In the genomic region with DNA sequence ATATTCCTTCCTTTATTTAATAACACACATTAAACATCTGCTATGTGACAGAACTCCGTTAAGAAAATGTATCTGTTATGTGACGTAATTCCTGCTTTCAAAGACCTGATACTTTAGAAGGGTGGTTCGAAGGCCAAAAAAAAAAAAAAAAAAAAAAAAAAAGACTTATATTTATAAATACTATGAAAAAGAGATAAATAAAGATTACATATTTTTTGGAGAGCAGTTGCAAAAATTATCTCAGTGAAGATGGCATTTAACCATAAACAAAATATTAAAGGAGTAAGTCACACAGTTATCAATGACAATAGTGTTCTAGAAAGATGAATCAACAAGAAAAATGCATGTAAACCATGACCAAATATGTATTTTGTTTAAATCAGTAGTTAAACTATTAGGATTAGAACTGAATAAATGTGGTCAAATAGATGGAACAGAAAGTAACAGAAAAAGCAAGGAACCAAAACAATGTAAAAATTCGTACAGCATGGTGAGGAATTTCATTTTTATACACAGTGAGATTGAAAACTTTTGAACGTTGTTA, we compare ENCODE assay signal across 2 cellular contexts.
TF ChIP-seq lines count a peak whose summit lies in the region.

No MANE protein-coding gene starts in this region.

TF ChIP-seq in SK-N-SH treated with all-trans-retinoic acid at 6 μM for 48 hours, 23 proteins besides CTCF, POLR2A, EP300 and RAD21 (continued from another document):
- TF ChIP-seq, protein P1, sequence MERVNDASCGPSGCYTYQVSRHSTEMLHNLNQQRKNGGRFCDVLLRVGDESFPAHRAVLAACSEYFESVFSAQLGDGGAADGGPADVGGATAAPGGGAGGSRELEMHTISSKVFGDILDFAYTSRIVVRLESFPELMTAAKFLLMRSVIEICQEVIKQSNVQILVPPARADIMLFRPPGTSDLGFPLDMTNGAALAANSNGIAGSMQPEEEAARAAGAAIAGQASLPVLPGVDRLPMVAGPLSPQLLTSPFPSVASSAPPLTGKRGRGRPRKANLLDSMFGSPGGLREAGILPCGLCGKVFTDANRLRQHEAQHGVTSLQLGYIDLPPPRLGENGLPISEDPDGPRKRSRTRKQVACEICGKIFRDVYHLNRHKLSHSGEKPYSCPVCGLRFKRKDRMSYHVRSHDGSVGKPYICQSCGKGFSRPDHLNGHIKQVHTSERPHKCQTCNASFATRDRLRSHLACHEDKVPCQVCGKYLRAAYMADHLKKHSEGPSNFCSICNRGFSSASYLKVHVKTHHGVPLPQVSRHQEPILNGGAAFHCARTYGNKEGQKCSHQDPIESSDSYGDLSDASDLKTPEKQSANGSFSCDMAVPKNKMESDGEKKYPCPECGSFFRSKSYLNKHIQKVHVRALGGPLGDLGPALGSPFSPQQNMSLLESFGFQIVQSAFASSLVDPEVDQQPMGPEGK (CRISPR knock-in tag; IDR thresholded peaks at IDR 0.05; ENCODE audit: borderline replicate concordance), result no peak
- TF ChIP-seq GLIS3 (CRISPR knock-in tag; IDR thresholded peaks at IDR 0.05) (no peak), CSDC2 (CRISPR knock-in tag; IDR thresholded peaks at IDR 0.05) (no peak), OSR1 (CRISPR knock-in tag; IDR thresholded peaks at IDR 0.05) (no peak), ZNF70 (CRISPR knock-in tag; IDR thresholded peaks at IDR 0.05) (no peak)

TF ChIP-seq in IMR-90, 13 proteins besides CTCF, POLR2A, EP300 and RAD21 (continued from another document):
- TF ChIP-seq, protein P2, sequence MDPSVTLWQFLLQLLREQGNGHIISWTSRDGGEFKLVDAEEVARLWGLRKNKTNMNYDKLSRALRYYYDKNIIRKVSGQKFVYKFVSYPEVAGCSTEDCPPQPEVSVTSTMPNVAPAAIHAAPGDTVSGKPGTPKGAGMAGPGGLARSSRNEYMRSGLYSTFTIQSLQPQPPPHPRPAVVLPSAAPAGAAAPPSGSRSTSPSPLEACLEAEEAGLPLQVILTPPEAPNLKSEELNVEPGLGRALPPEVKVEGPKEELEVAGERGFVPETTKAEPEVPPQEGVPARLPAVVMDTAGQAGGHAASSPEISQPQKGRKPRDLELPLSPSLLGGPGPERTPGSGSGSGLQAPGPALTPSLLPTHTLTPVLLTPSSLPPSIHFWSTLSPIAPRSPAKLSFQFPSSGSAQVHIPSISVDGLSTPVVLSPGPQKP (IDR thresholded peaks at IDR 0.05; ENCODE audit: borderline replicate concordance, low read depth, low read length), result no peak
- TF ChIP-seq MAFK (IDR thresholded peaks at IDR 0.05; ENCODE audit: low read depth, low read length) (no peak), BHLHE40 (IDR thresholded peaks at IDR 0.05; ENCODE audit: low read depth, low read length) (no peak), RFX5 (IDR thresholded peaks at IDR 0.05; ENCODE audit: low read depth, low read length) (no peak)
